ENCODE assay signal across 13 cellular contexts in the genomic region with DNA sequence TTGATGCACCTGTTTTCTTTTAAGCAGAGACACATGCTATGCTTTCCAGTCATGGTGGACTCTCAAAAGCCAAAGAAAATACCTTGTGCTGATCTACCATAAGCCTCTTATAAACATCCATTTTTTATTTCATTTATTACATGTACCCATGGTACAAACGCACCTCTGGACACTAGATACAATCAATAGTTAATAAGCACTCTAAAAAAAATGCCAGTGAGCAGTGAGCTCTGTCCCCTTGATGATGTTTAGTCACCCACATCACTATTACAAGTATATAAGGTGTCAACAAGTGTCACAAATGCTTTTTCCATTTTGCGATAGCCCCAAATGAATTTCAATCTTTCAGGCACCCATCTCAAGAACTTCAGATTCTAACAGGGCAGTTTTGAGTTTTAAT.
"Had no signal": no experiment of that assay in that cellular context is flagged by ENCODE, and none has a peak within 500 bp of the region (broad histone marks: within the 10 kb centered on the region; RNA-seq: fewer than 3 reads in every experiment).

No MANE protein-coding gene starts in this region.

- H3K27ac ChIP-seq: ovary had no signal

- H3K9me3 ChIP-seq: ovary, tibial artery had no signal

- H3K4me3 ChIP-seq: ovary, tibial artery had no signal

- DNase-seq: activated B cell treated with CpG ODN at 0.5 μM for 24 hours; activated CD4-positive, alpha-beta T cell treated with anti-CD3 and anti-CD28 coated beads for 48 hours; activated CD8-positive, alpha-beta memory T cell treated with anti-CD3 and anti-CD28 coated beads, Interleukin-2, amount 50 U/mL, for 48 hours; activated gamma-delta T cell; activated naive CD8-positive, alpha-beta T cell treated with anti-CD3 and anti-CD28 coated beads for 36 hours; activated T-cell treated with anti-CD3 and anti-CD28 coated beads, Interleukin-2, amount 50 U/mL, for 72 hours; effector CD8-positive, alpha-beta T cell; stimulated activated CD4-positive, alpha-beta T cell treated with anti-CD3 and anti-CD28 coated beads, Interleukin-2, amount 100 ng/mL, for 48 hours; stimulated activated naive B cell treated with anti-CD40 and anti-IgM and Interleukin-4, amounts not matched to agents 10 μg/mL and 1 μg/mL and 100 μg/mL, for 72 hours had no signal

- H3K27ac Mint-ChIP-seq: activated B cell treated with CpG ODN at 0.5 μM for 24 hours; activated naive CD8-positive, alpha-beta T cell treated with anti-CD3 and anti-CD28 coated beads for 36 hours; activated T-cell treated with anti-CD3 and anti-CD28 coated beads, Interleukin-2, amount 50 U/mL, for 72 hours; brain; stimulated activated naive B cell treated with anti-CD40 and anti-IgM and Interleukin-4, amounts not matched to agents 10 μg/mL and 1 μg/mL and 100 μg/mL, for 72 hours had no signal

- H3K9me3 Mint-ChIP-seq: activated B cell treated with CpG ODN at 0.5 μM for 24 hours; activated naive CD8-positive, alpha-beta T cell treated with anti-CD3 and anti-CD28 coated beads for 36 hours; activated T-cell treated with anti-CD3 and anti-CD28 coated beads, Interleukin-2, amount 50 U/mL, for 72 hours; brain; central memory CD8-positive, alpha-beta T cell had no signal

- H3K27me3 ChIP-seq: ovary, tibial artery had no signal

- H3K4me3 Mint-ChIP-seq: activated B cell treated with CpG ODN at 0.5 μM for 24 hours; activated naive CD8-positive, alpha-beta T cell treated with anti-CD3 and anti-CD28 coated beads for 36 hours; activated T-cell treated with anti-CD3 and anti-CD28 coated beads, Interleukin-2, amount 50 U/mL, for 72 hours; central memory CD8-positive, alpha-beta T cell; stimulated activated naive B cell treated with anti-CD40 and anti-IgM and Interleukin-4, amounts not matched to agents 10 μg/mL and 1 μg/mL and 100 μg/mL, for 72 hours had no signal

- H3K4me1 Mint-ChIP-seq: activated naive CD8-positive, alpha-beta T cell treated with anti-CD3 and anti-CD28 coated beads for 36 hours; central memory CD8-positive, alpha-beta T cell had no signal

- H3K36me3 ChIP-seq: ovary had no signal

- H3K36me3 Mint-ChIP-seq: activated naive CD8-positive, alpha-beta T cell treated with anti-CD3 and anti-CD28 coated beads for 36 hours had no signal
